20 cellular contexts compared by ENCODE assay signal in the genomic region with DNA sequence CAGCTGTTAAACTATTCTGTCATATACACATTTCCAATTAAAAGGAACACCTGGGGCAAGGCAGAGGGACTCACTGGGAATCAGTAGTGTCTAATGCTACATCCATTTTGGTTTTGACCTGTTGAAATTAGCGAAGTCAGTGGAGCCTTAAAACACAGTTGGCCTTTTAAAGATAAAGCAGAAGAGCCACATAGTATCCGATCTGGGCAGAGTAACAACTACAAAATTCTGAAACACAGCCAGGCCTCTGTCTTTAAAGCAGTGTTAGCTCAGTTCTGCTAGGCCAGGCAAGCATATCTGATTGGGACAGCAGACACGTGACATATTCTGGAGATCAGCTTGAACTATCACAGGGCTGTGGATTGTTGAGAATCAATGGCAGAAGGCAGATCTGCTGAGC.
"Had no signal": no experiment of that assay in that cellular context is flagged by ENCODE, and none has a peak within 500 bp of the region (broad histone marks: within the 10 kb centered on the region; RNA-seq: fewer than 3 reads in every experiment).

No MANE protein-coding gene starts in this region.

- H3K4me1 Mint-ChIP-seq: activated CD4-positive, alpha-beta T cell treated with anti-CD3 and anti-CD28 coated beads for 36 hours; activated naive CD8-positive, alpha-beta T cell treated with anti-CD3 and anti-CD28 coated beads, Interleukin-2, amount 10 ng/mL, durations not matched to agents 7 days and 5 days; mesothelial cell of epicardium; T-cell; WTC11 had no signal

- DNase-seq: activated CD4-positive, alpha-beta T cell treated with anti-CD3 and anti-CD28 coated beads for 36 hours; activated CD4-positive, alpha-beta T cell treated with anti-CD3 and anti-CD28 coated beads, Interleukin-2, amount 50 U/mL, for 4 hours; activated CD8-positive, alpha-beta memory T cell treated with anti-CD3 and anti-CD28 coated beads for 24 hours; activated CD8-positive, alpha-beta memory T cell treated with anti-CD3 and anti-CD28 coated beads, Interleukin-2, amount 50 U/mL, for 48 hours; activated naive CD4-positive, alpha-beta T cell treated with anti-CD3 and anti-CD28 coated beads for 36 hours; activated naive CD8-positive, alpha-beta T cell treated with anti-CD3 and anti-CD28 coated beads, Interleukin-2, amount 10 ng/mL, durations not matched to agents 7 days and 5 days; activated T-cell treated with anti-CD3 and anti-CD28 coated beads, Interleukin-2, amount 50 U/mL, for 48 hours; amniotic stem cell; heart right ventricle; spleen; stimulated activated CD4-positive, alpha-beta T cell treated with anti-CD3 and anti-CD28 coated beads, Interleukin-4, amount 100 ng/mL, for 1 hour; substantia nigra; T-cell had no signal

- H3K9me3 Mint-ChIP-seq: activated naive CD4-positive, alpha-beta T cell treated with anti-CD3 and anti-CD28 coated beads for 36 hours; activated naive CD8-positive, alpha-beta T cell treated with anti-CD3 and anti-CD28 coated beads, Interleukin-2, amount 10 ng/mL, durations not matched to agents 7 days and 5 days; natural killer cell treated with Interleukin-12 subunit alpha and Interleukin-12 subunit beta and Interleukin-15 and Interleukin-18, amount 100 ng/mL, for 72 hours; stimulated activated naive CD8-positive, alpha-beta T cell treated with anti-CD3 and anti-CD28 coated beads, Interleukin-15, Interleukin-2, amounts not matched to agents 100 ng/mL and 50 ng/mL, for 24 hours; T-cell; WTC11 had no signal

- H3K36me3 ChIP-seq: heart right ventricle, spleen, tibial nerve had no signal

- H3K27ac ChIP-seq: epithelial cell of prostate, heart right ventricle, spleen, tibial nerve had no signal

- H3K4me3 ChIP-seq: heart right ventricle, spleen, tibial nerve had no signal

- H3K4me1 ChIP-seq: spleen, tibial nerve had no signal

- H3K36me3 Mint-ChIP-seq: activated naive CD8-positive, alpha-beta T cell treated with anti-CD3 and anti-CD28 coated beads, Interleukin-2, amount 10 ng/mL, durations not matched to agents 7 days and 5 days; mesothelial cell of epicardium; natural killer cell treated with Interleukin-12 subunit alpha and Interleukin-12 subunit beta and Interleukin-15 and Interleukin-18, amount 100 ng/mL, for 72 hours; T-cell; WTC11 had no signal

- H3K27ac Mint-ChIP-seq: activated CD4-positive, alpha-beta T cell treated with anti-CD3 and anti-CD28 coated beads for 36 hours; activated naive CD4-positive, alpha-beta T cell treated with anti-CD3 and anti-CD28 coated beads for 36 hours; activated naive CD8-positive, alpha-beta T cell treated with anti-CD3 and anti-CD28 coated beads, Interleukin-2, amount 10 ng/mL, durations not matched to agents 7 days and 5 days; mesothelial cell of epicardium; natural killer cell treated with Interleukin-12 subunit alpha and Interleukin-12 subunit beta and Interleukin-15 and Interleukin-18, amount 100 ng/mL, for 72 hours; progenitor cell of endocrine pancreas; stimulated activated naive CD8-positive, alpha-beta T cell treated with anti-CD3 and anti-CD28 coated beads, Interleukin-15, Interleukin-2, amounts not matched to agents 100 ng/mL and 50 ng/mL, for 24 hours; T-cell; WTC11 had no signal

- ATAC-seq: activated CD4-positive, alpha-beta T cell treated with anti-CD3 and anti-CD28 coated beads for 36 hours; T-cell; WTC11 had no signal

- H3K27me3 ChIP-seq: heart right ventricle, spleen, tibial nerve had no signal

- H3K4me3 Mint-ChIP-seq: activated CD4-positive, alpha-beta T cell treated with anti-CD3 and anti-CD28 coated beads for 36 hours; activated naive CD4-positive, alpha-beta T cell treated with anti-CD3 and anti-CD28 coated beads for 36 hours; activated naive CD8-positive, alpha-beta T cell treated with anti-CD3 and anti-CD28 coated beads, Interleukin-2, amount 10 ng/mL, durations not matched to agents 7 days and 5 days; mesothelial cell of epicardium; natural killer cell treated with Interleukin-12 subunit alpha and Interleukin-12 subunit beta and Interleukin-15 and Interleukin-18, amount 100 ng/mL, for 72 hours; stimulated activated naive CD8-positive, alpha-beta T cell treated with anti-CD3 and anti-CD28 coated beads, Interleukin-15, Interleukin-2, amounts not matched to agents 100 ng/mL and 50 ng/mL, for 24 hours; T-cell; WTC11 had no signal

- H3K9me3 ChIP-seq: heart right ventricle, spleen, tibial nerve had no signal

- H3K27me3 Mint-ChIP-seq: activated CD4-positive, alpha-beta T cell treated with anti-CD3 and anti-CD28 coated beads for 36 hours; progenitor cell of endocrine pancreas; stimulated activated naive CD8-positive, alpha-beta T cell treated with anti-CD3 and anti-CD28 coated beads, Interleukin-15, Interleukin-2, amounts not matched to agents 100 ng/mL and 50 ng/mL, for 24 hours had no signal
